In genomic region chr12:31118831-31119530, GRCh38 we compare ENCODE assay signal across 9 cellular contexts. TPM values are rescaled to one million over a fixed set of nuclear protein-coding genes. Genes with fewer than 3 reads are reported as not detected.
DNase-seq lines count a peak whose midpoint lies in the region; ATAC-seq and TF ChIP-seq lines count a peak whose summit lies in the region.
"Had no signal": no experiment of that assay in that cellular context is flagged by ENCODE, and none has a peak within 500 bp of the region (broad histone marks: within the 10 kb centered on the region; RNA-seq: fewer than 3 reads in every experiment).

No MANE protein-coding gene starts in this region.

- no peaks in the 10 kb centered on the region for H3K36me3 ChIP-seq in MM.1S (replicated peaks; ENCODE audit: insufficient read depth, low read length)
- no peaks in the 10 kb centered on the region for H3K36me3 ChIP-seq in rectal smooth muscle tissue (ENCODE audit: control insufficient read depth, insufficient read depth, low read length)

- no peak for TF ChIP-seq CTCF in MM.1S (IDR thresholded peaks at IDR 0.05; ENCODE audit: low read length)
- TF ChIP-seq CTCF in foreskin keratinocyte (conservative IDR thresholded peaks at IDR 0.05) = no peak

- peak overlapping the region; percentile 76; the same call in 1 of the 2 replicates for H3K4me2 ChIP-seq in MM.1S (ENCODE audit: low read depth, low read length)

- peak; percentile 22 to 45 for DNase-seq in activated CD4-positive, alpha-beta T cell treated with anti-CD3 and anti-CD28 coated beads for 4 hours
- no peak for DNase-seq in activated CD4-positive, alpha-beta T cell treated with anti-CD3 and anti-CD28 coated beads for 1 hour
- DNase-seq in MM.1S = no peak
- peak; percentile 28 for DNase-seq in T1000 (lab: John Stamatoyannopoulos, UW)
- no peak for DNase-seq in foreskin keratinocyte
- no peak for DNase-seq in kidney tubule cell (ENCODE audit: low spot score)
- no peak for DNase-seq in left lobe of liver (ENCODE audit: low spot score)

- peak overlapping the region; percentile 65 for H3K4me3 ChIP-seq in MM.1S (ENCODE audit: low read length)
- H3K4me3 ChIP-seq in rectal smooth muscle tissue (ENCODE audit: low read length) = peak overlapping the region; percentile 52

- H3K9me3 ChIP-seq in MM.1S (replicated peaks; ENCODE audit: insufficient read depth, low read length) = no peaks in the 10 kb centered on the region

- no peaks in the 10 kb centered on the region for H3K79me2 ChIP-seq in MM.1S (ENCODE audit: low read length)

- peak overlapping the region; percentile 53; the same call in 1 of the 2 replicates for H2AFZ ChIP-seq in MM.1S (ENCODE audit: low read length)

- H3K27me3 ChIP-seq in MM.1S (replicated peaks; ENCODE audit: insufficient read depth, low read length) (no peaks in the 10 kb centered on the region), foreskin keratinocyte (peaks cover 26% of the 10 kb centered on the region), rectal smooth muscle tissue (ENCODE audit: control insufficient read depth, insufficient read depth, low read length) (peaks cover 18% of the 10 kb centered on the region)

- no peaks in the 10 kb centered on the region for H3K4me1 ChIP-seq in MM.1S (ENCODE audit: low read length)
- H3K4me1 ChIP-seq in foreskin keratinocyte = no peaks in the 10 kb centered on the region
- H3K4me1 ChIP-seq in rectal smooth muscle tissue (ENCODE audit: control insufficient read depth, insufficient read depth, low read length) = peaks cover 5% of the 10 kb centered on the region

- no peak overlapping the region for H3K9ac ChIP-seq in MM.1S (ENCODE audit: low read length)
- H3K9ac ChIP-seq in rectal smooth muscle tissue (ENCODE audit: low read length) = no peak overlapping the region

- no peaks in the 10 kb centered on the region for H4K20me1 ChIP-seq in MM.1S (ENCODE audit: insufficient read depth, low read length)

- peak; percentile 65 for ATAC-seq in foreskin keratinocyte
- ATAC-seq in left lobe of liver = no peak

- no peaks in the 10 kb centered on the region for H3F3A ChIP-seq in MM.1S (ENCODE audit: insufficient read depth, low read length)

- H3K27ac ChIP-seq in MM.1S (ENCODE audit: low read length) (no peak overlapping the region), foreskin keratinocyte (no peak overlapping the region), rectal smooth muscle tissue (ENCODE audit: low read depth, low read length) (no peak overlapping the region)
- H3K27ac ChIP-seq: C4-2B had no signal

- no peaks in the 10 kb centered on the region for H3K9me2 ChIP-seq in MM.1S (replicated peaks; ENCODE audit: insufficient read depth, low read length)

RNA-seq across cellular contexts. Expression of gene DDX11, which starts 45.3 kb away (rescaled TPM):
- 33.9 and 35.7 TPM in 2 replicates for total RNA-seq in foreskin keratinocyte
- 18.0 and 19.0 TPM in 2 replicates for polyA plus RNA-seq in foreskin keratinocyte
- total RNA-seq in left lobe of liver = 20.0 TPM

Comparison
In these comparisons a context has a peak if more than half of its experiments do, and no peak if none do; other contexts are left out.
1. DNase-seq: peak in activated CD4-positive, alpha-beta T cell treated with anti-CD3 and anti-CD28 coated beads for 4 hours (2 of 2) and T1000 (single experiment); none in activated CD4-positive, alpha-beta T cell treated with anti-CD3 and anti-CD28 coated beads for 1 hour (single experiment), MM.1S (single experiment), foreskin keratinocyte (0 of 2), kidney tubule cell (single experiment) and left lobe of liver (single experiment).